Comparison of ENCODE assay signal across 15 cellular contexts in genomic region chr4:2836391-2836859, GRCh38. TPM values are rescaled to one million over a fixed set of nuclear protein-coding genes. Genes with fewer than 3 reads are reported as not detected.
DNase-seq lines count a peak whose midpoint lies in the region; ATAC-seq and TF ChIP-seq lines count a peak whose summit lies in the region.
"Had no signal": no experiment of that assay in that cellular context is flagged by ENCODE, and none has a peak within 500 bp of the region (broad histone marks: within the 10 kb centered on the region; RNA-seq: fewer than 3 reads in every experiment).

No MANE protein-coding gene starts in this region.

- TF ChIP-seq CTCF in CD8-positive, alpha-beta T cell (IDR thresholded peaks at IDR 0.05), result no peak
- TF ChIP-seq CTCF in sigmoid colon (IDR thresholded peaks at IDR 0.05), result no peak

- no peaks in the 10 kb centered on the region for H3K36me3 ChIP-seq in CD8-positive, alpha-beta T cell (ENCODE audit: insufficient read depth, low read length)
- H3K36me3 ChIP-seq in sigmoid colon, result peaks cover 0 to 31% (median 4%) of the 10 kb centered on the region in 4 donors

- no peak for TF ChIP-seq EP300 in sigmoid colon (IDR thresholded peaks at IDR 0.05)

- peaks cover 58% of the 10 kb centered on the region for H3K4me1 Mint-ChIP-seq in CD8-positive, alpha-beta T cell (ENCODE audit: low read depth)
- peaks cover 38% of the 10 kb centered on the region for H3K4me1 Mint-ChIP-seq in T-helper 17 cell
- H3K4me1 Mint-ChIP-seq: mesothelial cell of epicardium had no signal

- no peaks in the 10 kb centered on the region for H3K9me3 ChIP-seq in CD8-positive, alpha-beta T cell (ENCODE audit: low read length)
- H3K9me3 ChIP-seq in T-helper 17 cell (ENCODE audit: control insufficient read depth, low read length, poor library complexity, severe bottlenecking) (no peaks in the 10 kb centered on the region), sigmoid colon (no peaks in the 10 kb centered on the region)

- H3K27me3 ChIP-seq in CD8-positive, alpha-beta T cell (ENCODE audit: insufficient read depth, low read length), result no peaks in the 10 kb centered on the region
- H3K27me3 ChIP-seq in sigmoid colon, result no peaks in the 10 kb centered on the region

- peak overlapping the region; percentile 60 for H3K27ac Mint-ChIP-seq in CD8-positive, alpha-beta T cell
- peak overlapping the region; percentile 91 for H3K27ac Mint-ChIP-seq in T-helper 17 cell
- H3K27ac Mint-ChIP-seq: mesothelial cell of epicardium had no signal

- 77 to 78% methylated on average over 5 of the region's 5 CpGs for WGBS in sigmoid colon, 2 donors

- peaks cover 2% of the 10 kb centered on the region for H3K9me3 Mint-ChIP-seq in CD8-positive, alpha-beta T cell

- DNase-seq in CD8-positive, alpha-beta T cell, result no peak
- DNase-seq in T-helper 17 cell (no peak), iPS-NIHi11 (ENCODE audit: low spot score) (peak; percentile 4), sigmoid colon (peak; percentile 62), anterior cingulate cortex (lab: John Stamatoyannopoulos, UW) (no peak), NCI-H1092 (lab: John Stamatoyannopoulos, UW) (no peak)
- DNase-seq: caudate nucleus, COR-L47, hypothalamus, NCI-H146, NCI-H69 had no signal

- peak overlapping the region; percentile 29 for H3K4me3 Mint-ChIP-seq in CD8-positive, alpha-beta T cell
- H3K4me3 Mint-ChIP-seq in T-helper 17 cell, result no peak overlapping the region
- H3K4me3 Mint-ChIP-seq: activated T-helper 1 cell treated with anti-CD3 and anti-CD28 coated beads, Interleukin-12 subunit alpha, Interleukin-12 subunit beta, Interleukin-2, Interleukin-4 antibody, amounts not matched to agents 30 ng/mL and 10 ng/mL and 1 ng/mL, durations not matched to agents 14 hours and 24 hours and 36 hours; mesothelial cell of epicardium had no signal

- intact Hi-C loops in CD8-positive, alpha-beta T cell (cut with DNase I, micrococcal nuclease), result no loop called here
- intact Hi-C loops in sigmoid colon (cut with DNase I), result no loop called here

- ATAC-seq in CD8-positive, alpha-beta T cell, result no peak
- no peak for ATAC-seq in T-helper 17 cell
- ATAC-seq in HG03135 (IDR thresholded peaks at IDR 0.05; ENCODE audit: unreplicated experiment), result no peak
- ATAC-seq: Right ventricle myocardium inferior had no signal

- POLR2A ChIA-PET in CD8-positive, alpha-beta T cell (lab: Charles Lee), result no interaction called here

- CTCF ChIA-PET in CD8-positive, alpha-beta T cell (lab: Charles Lee), result interaction anchor here (0.8 to 1.3 kb wide), 2 partner anchors 9 to 26 kb away, joined by 3 read pairs; no protein-coding TSS in a partner anchor

- H3K27ac ChIP-seq in CD8-positive, alpha-beta T cell (ENCODE audit: low read depth, low read length), result peak overlapping the region; percentile 40
- peak overlapping the region in 1 of 4 donors; percentile 39 for H3K27ac ChIP-seq in sigmoid colon

- peaks cover 54% of the 10 kb centered on the region for H3K4me1 ChIP-seq in CD8-positive, alpha-beta T cell (ENCODE audit: insufficient read depth, low read length)
- peaks cover 0 to 19% (median 17%) of the 10 kb centered on the region in 4 donors for H3K4me1 ChIP-seq in sigmoid colon

- H3K4me3 ChIP-seq in CD8-positive, alpha-beta T cell (ENCODE audit: low read depth, low read length), result no peak overlapping the region
- no peak overlapping the region for H3K4me3 ChIP-seq in sigmoid colon

- no peaks in the 10 kb centered on the region for H3K27me3 Mint-ChIP-seq in CD8-positive, alpha-beta T cell (ENCODE audit: low read depth)
- no peaks in the 10 kb centered on the region for H3K27me3 Mint-ChIP-seq in T-helper 17 cell

- TF ChIP-seq POLR2A in sigmoid colon (IDR thresholded peaks at IDR 0.05), result no peak

- H3K36me3 Mint-ChIP-seq in CD8-positive, alpha-beta T cell, result peaks cover 21% of the 10 kb centered on the region
- H3K36me3 Mint-ChIP-seq in T-helper 17 cell (ENCODE audit: low read depth), result no peaks in the 10 kb centered on the region

RNA-seq across cellular contexts. Expression of gene ADD1, which starts 7.2 kb away (rescaled TPM):
- 100 to 1,000 TPM; 129 TPM for total RNA-seq in CD8-positive, alpha-beta T cell
- total RNA-seq in T-helper 17 cell (100 to 1,000 TPM; 211 to 228 TPM), sigmoid colon (100 to 1,000 TPM; 166 to 378 (median 183) TPM)
- polyA plus RNA-seq in sigmoid colon, result 100 to 1,000 TPM; 113 to 162 (median 120) TPM

RNA-seq across cellular contexts. Expression of gene SH3BP2, which starts 43.5 kb away (rescaled TPM):
- total RNA-seq in CD8-positive, alpha-beta T cell, result 10 to 100 TPM; 22.4 to 24.8 TPM
- total RNA-seq in T-helper 17 cell, result 10 to 100 TPM; 36.0 to 62.0 TPM
- 10 to 100 TPM; 18.4 to 49.3 (median 24.2) TPM for total RNA-seq in sigmoid colon
- 10 to 100 TPM; 18.6 to 82.4 (median 35.6) TPM for polyA plus RNA-seq in sigmoid colon

Comparison
In these comparisons a context has a peak if more than half of its experiments do, and no peak if none do; other contexts are left out.
1. DNase-seq: peak in iPS-NIHi11 (single experiment) and sigmoid colon (single experiment); none in CD8-positive, alpha-beta T cell (0 of 7), T-helper 17 cell (0 of 3), anterior cingulate cortex (0 of 58) and NCI-H1092 (single experiment).